Comparison of ENCODE assay signal across 15 cellular contexts in the genomic region with DNA sequence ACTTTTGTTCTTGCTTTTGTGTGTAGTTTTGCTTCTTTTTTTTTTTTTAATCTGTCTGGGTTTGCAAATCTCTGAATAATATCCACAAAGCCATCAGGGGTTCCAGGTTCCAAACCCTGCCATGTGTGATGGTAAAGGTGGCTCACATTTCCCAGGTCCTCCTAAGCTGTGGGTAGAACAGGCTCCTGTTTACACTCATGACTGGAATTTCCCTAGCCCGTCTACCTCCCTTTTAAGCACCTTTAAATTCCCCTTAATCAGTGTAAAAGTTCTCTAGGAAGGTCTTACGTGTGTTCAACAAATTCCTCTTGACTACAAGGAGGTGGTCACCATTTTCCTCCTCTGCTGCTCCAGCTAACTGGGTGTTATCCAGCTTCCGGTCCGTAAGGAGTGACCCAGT.
A peak's percentile ranks its signal among the peaks of the same experiment; 100 is the strongest.
DNase-seq lines count a peak whose midpoint lies in the region; ATAC-seq, FAIRE-seq and TF ChIP-seq lines count a peak whose summit lies in the region.
"Had no signal": no experiment of that assay in that cellular context is flagged by ENCODE, and none has a peak within 500 bp of the region (broad histone marks: within the 10 kb centered on the region; RNA-seq: fewer than 3 reads in every experiment).

No MANE protein-coding gene starts in this region.

- no peak for TF ChIP-seq EP300 in HepG2 (IDR thresholded peaks at IDR 0.05; ENCODE audit: low read depth in 2 of 2, low read length in 2 of 2)
- TF ChIP-seq EP300 in HepG2 (CRISPR knock-in tag; IDR thresholded peaks at IDR 0.05; ENCODE audit: borderline replicate concordance) = no peak

- ATAC-seq in foreskin keratinocyte = peak; percentile 48
- ATAC-seq in HepG2 = no peak
- ATAC-seq: activated T-cell treated with anti-CD3 and anti-CD28 coated beads, Interleukin-2, amount 50 U/mL, for 72 hours had no signal

- intact Hi-C loops in HepG2 (cut with micrococcal nuclease; ENCODE audit: unreplicated experiment) = no loop called here

- H3K79me2 ChIP-seq in HepG2 (ENCODE audit: insufficient read depth, low read length) = no peaks in the 10 kb centered on the region

- POLR2A ChIA-PET in HepG2 (lab: Yijun Ruan, JAX) = no interaction called here

- no peak overlapping the region for H2AFZ ChIP-seq in HepG2 (ENCODE audit: low read length)

- BruUV-seq in HepG2 (replicated peaks; lab: Mats Ljungman, UMichigan) = no TSS peak

- H3K9me3 ChIP-seq in ES-I3 (ENCODE audit: control insufficient read depth, insufficient read depth, low read length) (no peaks in the 10 kb centered on the region), HepG2 (ENCODE audit: low read length) (no peaks in the 10 kb centered on the region)

- peak overlapping the region; percentile 38 for H3K9ac ChIP-seq in ES-I3 (ENCODE audit: low read depth, low read length)
- H3K9ac ChIP-seq in HepG2 (ENCODE audit: insufficient read depth, low read depth, low read length) = no peak overlapping the region

- no peak overlapping the region for H3K4me2 ChIP-seq in HepG2 (ENCODE audit: low read depth, low read length)

- in situ Hi-C loops in HepG2 (cut with HindIII; ENCODE audit: extremely low pct_ligation_motif_present, low pct_unique_long_range_greater_than_20kb) = no loop called here

- H3K4me3 ChIP-seq in retinal pigment epithelial cell (ENCODE audit: low read length) = peak overlapping the region; percentile 25
- H3K4me3 ChIP-seq in HepG2 (replicated peaks in 1 of 3; ENCODE audit: insufficient read depth in 1 of 3, low read depth in 2 of 3, low read length in 3 of 3) = no peak overlapping the region

- H4K20me1 ChIP-seq in HepG2 (ENCODE audit: insufficient read depth, low read length) = no peaks in the 10 kb centered on the region

- H3K4me1 ChIP-seq in ES-I3 (ENCODE audit: insufficient read depth, low read length) = peaks cover 28% of the 10 kb centered on the region
- H3K4me1 ChIP-seq in foreskin keratinocyte = peaks cover 18% of the 10 kb centered on the region
- no peaks in the 10 kb centered on the region for H3K4me1 ChIP-seq in HepG2 (ENCODE audit: insufficient read depth, low read length)

- TF ChIP-seq RAD21 in HepG2 (CRISPR knock-in tag; IDR thresholded peaks at IDR 0.05) = no peak

- no peak for FAIRE-seq in HepG2 (lab: Jason Lieb, UNC)

- H3K27me3 ChIP-seq in foreskin keratinocyte (no peaks in the 10 kb centered on the region), HepG2 (ENCODE audit: control insufficient read depth in 1 of 2, insufficient read depth in 2 of 2, low read length in 2 of 2) (peaks cover 4 to 32% of the 10 kb centered on the region in 2 experiments; a peak in 3 of 5 replicates)

- no peak for TF ChIP-seq POLR2A in HepG2 (IDR thresholded peaks at IDR 0.05; ENCODE audit: insufficient read depth in 1 of 2, low read depth in 2 of 2, low read length in 2 of 2)

- TF ChIP-seq CTCF in VCaP (conservative IDR thresholded peaks at IDR 0.05) (no peak), foreskin keratinocyte (conservative IDR thresholded peaks at IDR 0.05) (no peak), retinal pigment epithelial cell (conservative IDR thresholded peaks at IDR 0.05; ENCODE audit: low read depth, low read length) (no peak), HepG2 (CRISPR knock-in tag; IDR thresholded peaks at IDR 0.05) (no peak)

- H3K36me3 ChIP-seq in ES-I3 (ENCODE audit: insufficient read depth, low read length) (no peaks in the 10 kb centered on the region), HepG2 (replicated peaks in 1 of 2; ENCODE audit: control insufficient read depth in 1 of 2, insufficient read depth in 2 of 2, low read length in 2 of 2) (no peaks in the 10 kb centered on the region)

- CTCF ChIA-PET in HepG2 (lab: Yijun Ruan, JAX; ENCODE audit: low intra/inter-chr PET ratio, low total read pairs) = no interaction called here

- 10% methylated on average over 2 of the region's 4 CpGs for WGBS in HepG2 (ENCODE audit: low lambda C conversion rate)

- DNase-seq in foreskin keratinocyte (peak; percentile 61 to 72), retinal pigment epithelial cell (ENCODE audit: low read depth) (no peak), HepG2 (ENCODE audit: low spot score) (no peak), AG08396 (ENCODE audit: low spot score) (no peak), DMS153 treated with DMSO at 0.1 percent for 48 hours (lab: John Stamatoyannopoulos, UW; ENCODE audit: unreplicated experiment) (no peak), NCI-H226 (no peak)
- DNase-seq: activated CD4-positive, alpha-beta T cell treated with anti-CD3 and anti-CD28 coated beads, Interleukin-2, amount 10 ng/mL, durations not matched to agents 7 days and 5 days; activated T-cell treated with anti-CD3 and anti-CD28 coated beads, Interleukin-2, amount 50 U/mL, for 72 hours; effector memory CD4-positive, alpha-beta T cell; NCI-H1105; NCI-H446; occipital lobe; T-helper 2 cell had no signal

- H3K27ac ChIP-seq in VCaP (peak overlapping the region; percentile 2; the same call in 1 of the 2 replicates), foreskin keratinocyte (peak overlapping the region; percentile 97), HepG2 (ENCODE audit: extremely low read length, insufficient read depth, low read length) (no peak overlapping the region)

TF ChIP-seq in HepG2, 621 proteins besides CTCF, POLR2A, EP300 and RAD21:
- no peak for TF ChIP-seq MBD4 (IDR thresholded peaks at IDR 0.05; ENCODE audit: borderline replicate concordance, low read length)
- no peak for TF ChIP-seq ZNF451 (CRISPR knock-in tag; IDR thresholded peaks at IDR 0.05)
- no peak for TF ChIP-seq ZFX (CRISPR knock-in tag; IDR thresholded peaks at IDR 0.05; ENCODE audit: low read depth)
- no peak for TF ChIP-seq POLR2AphosphoS2 (IDR thresholded peaks at IDR 0.05; ENCODE audit: low read depth, low read length)
TF ChIP-seq in HepG2: peak in this region for 0.

Comparison
In these comparisons a context has a peak if more than half of its experiments do, and no peak if none do; other contexts are left out.
1. DNase-seq: peak in foreskin keratinocyte (2 of 2); none in retinal pigment epithelial cell (single experiment), HepG2 (single experiment), AG08396 (single experiment), DMS153 treated with DMSO at 0.1 percent for 48 hours (single experiment) and NCI-H226 (single experiment).